Comparison of ENCODE assay signal across 1 cellular context in the genomic region with DNA sequence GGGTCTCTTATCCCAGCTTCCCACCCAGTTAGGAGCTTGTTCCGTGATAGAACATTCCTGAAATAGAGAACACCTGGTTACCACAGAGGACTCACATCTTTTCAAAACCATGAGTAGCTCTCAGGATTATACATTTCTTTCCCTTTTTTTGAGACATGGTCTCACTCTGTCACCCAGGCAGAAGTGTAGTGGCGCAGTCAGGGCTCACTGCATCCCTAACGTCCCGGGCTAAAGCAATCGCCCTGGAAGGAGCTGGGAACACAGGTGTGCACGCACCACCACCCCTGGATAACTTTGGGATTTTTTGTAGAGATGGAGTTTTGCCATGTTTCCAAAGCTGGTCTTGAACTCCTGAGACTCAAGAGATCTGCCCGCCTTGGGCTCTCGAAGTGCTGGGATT.
TF ChIP-seq lines count a peak whose summit lies in the region.

No MANE protein-coding gene starts in this region.

TF ChIP-seq in H1, 55 proteins besides CTCF, POLR2A, EP300 and RAD21:
- no peak for TF ChIP-seq TEAD4 (IDR thresholded peaks at IDR 0.05; ENCODE audit: low read depth, low read length)
- no peak for TF ChIP-seq RXRA (IDR thresholded peaks at IDR 0.05; ENCODE audit: insufficient read depth, low read depth, low read length)
- TF ChIP-seq ASH2L (IDR thresholded peaks at IDR 0.05; ENCODE audit: low read length), result no peak
- no peak for TF ChIP-seq CEBPB (IDR thresholded peaks at IDR 0.05; ENCODE audit: low read depth, low read length)
- TF ChIP-seq HDAC6 (IDR thresholded peaks at IDR 0.05; ENCODE audit: low read depth, low read length), result no peak
- no peak for TF ChIP-seq SAP30 (IDR thresholded peaks at IDR 0.05; ENCODE audit: insufficient read depth, insufficient replicate concordance, low read length)
- no peak for TF ChIP-seq SP4 (IDR thresholded peaks at IDR 0.05; ENCODE audit: low read length)
- TF ChIP-seq BACH1 (IDR thresholded peaks at IDR 0.05; ENCODE audit: low read length), result no peak
- TF ChIP-seq, protein P1, sequence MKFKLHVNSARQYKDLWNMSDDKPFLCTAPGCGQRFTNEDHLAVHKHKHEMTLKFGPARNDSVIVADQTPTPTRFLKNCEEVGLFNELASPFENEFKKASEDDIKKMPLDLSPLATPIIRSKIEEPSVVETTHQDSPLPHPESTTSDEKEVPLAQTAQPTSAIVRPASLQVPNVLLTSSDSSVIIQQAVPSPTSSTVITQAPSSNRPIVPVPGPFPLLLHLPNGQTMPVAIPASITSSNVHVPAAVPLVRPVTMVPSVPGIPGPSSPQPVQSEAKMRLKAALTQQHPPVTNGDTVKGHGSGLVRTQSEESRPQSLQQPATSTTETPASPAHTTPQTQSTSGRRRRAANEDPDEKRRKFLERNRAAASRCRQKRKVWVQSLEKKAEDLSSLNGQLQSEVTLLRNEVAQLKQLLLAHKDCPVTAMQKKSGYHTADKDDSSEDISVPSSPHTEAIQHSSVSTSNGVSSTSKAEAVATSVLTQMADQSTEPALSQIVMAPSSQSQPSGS (IDR thresholded peaks at IDR 0.05; ENCODE audit: low read length), result no peak
- no peak for TF ChIP-seq CHD1 (IDR thresholded peaks at IDR 0.05; ENCODE audit: low read depth, low read length)
- TF ChIP-seq TCF12 (IDR thresholded peaks at IDR 0.05; ENCODE audit: low read depth, low read length), result no peak
- no peak for TF ChIP-seq EGR1 (IDR thresholded peaks at IDR 0.05; ENCODE audit: borderline replicate concordance, low read depth, low read length)
- no peak for TF ChIP-seq SP1 (IDR thresholded peaks at IDR 0.05; ENCODE audit: low read depth, low read length)
- TF ChIP-seq SRF (IDR thresholded peaks at IDR 0.05; ENCODE audit: low read depth, low read length), result no peak
- TF ChIP-seq TAF1 (IDR thresholded peaks at IDR 0.05; ENCODE audit: low read depth, low read length), result no peak
- no peak for TF ChIP-seq GTF2F1 (IDR thresholded peaks at IDR 0.05; ENCODE audit: borderline replicate concordance, low read depth, low read length)
- TF ChIP-seq SUZ12 (IDR thresholded peaks at IDR 0.05; ENCODE audit: low read length), result no peak
- TF ChIP-seq SIX5 (IDR thresholded peaks at IDR 0.05; ENCODE audit: low read depth, low read length), result no peak
- no peak for TF ChIP-seq SP2 (IDR thresholded peaks at IDR 0.05; ENCODE audit: low read length)
- TF ChIP-seq YY1 (IDR thresholded peaks at IDR 0.05; ENCODE audit: low read depth, low read length), result no peak
